In genomic region chr1:71804140-71804539, GRCh38 we compare ENCODE assay signal across 16 cellular contexts.
"Had no signal": no experiment of that assay in that cellular context is flagged by ENCODE, and none has a peak within 500 bp of the region (broad histone marks: within the 10 kb centered on the region; RNA-seq: fewer than 3 reads in every experiment).

No MANE protein-coding gene starts in this region.

- H3K4me3 ChIP-seq: spleen, thyroid gland had no signal

- DNase-seq: activated B cell treated with CpG ODN at 0.5 μM for 24 hours; activated CD4-positive, alpha-beta memory T cell treated with anti-CD3 and anti-CD28 coated beads for 36 hours; activated CD4-positive, alpha-beta T cell treated with anti-CD3 and anti-CD28 coated beads for 4 hours; activated T-cell treated with anti-CD3 and anti-CD28 coated beads for 4 hours; dermis blood vessel endothelial cell; effector memory CD4-positive, alpha-beta T cell; foreskin keratinocyte; hypothalamus; islet precursor cell; mammary epithelial cell; nephron progenitor cell; occipital lobe; posterior cingulate gyrus; spleen; stimulated activated naive CD4-positive, alpha-beta T cell; thyroid gland had no signal

- H3K9me3 ChIP-seq: thyroid gland had no signal

- H3K36me3 ChIP-seq: spleen, thyroid gland had no signal

- H3K27me3 ChIP-seq: foreskin keratinocyte, spleen, thyroid gland had no signal
